ENCODE assay signal across 30 cellular contexts in genomic region chrX:132208422-132208821, GRCh38.
"Had no signal": no experiment of that assay in that cellular context is flagged by ENCODE, and none has a peak within 500 bp of the region (broad histone marks: within the 10 kb centered on the region; RNA-seq: fewer than 3 reads in every experiment).

No MANE protein-coding gene starts in this region.

- H3K27ac Mint-ChIP-seq: activated B cell treated with CpG ODN at 0.5 μM for 24 hours; activated CD4-positive, alpha-beta memory T cell treated with anti-CD3 and anti-CD28 coated beads for 36 hours; activated CD4-positive, alpha-beta T cell treated with anti-CD3 and anti-CD28 coated beads, Interleukin-2, amount 10 ng/mL, durations not matched to agents 7 days and 5 days; activated naive CD4-positive, alpha-beta T cell treated with anti-CD3 and anti-CD28 coated beads, Interleukin-2, amount 10 ng/mL, durations not matched to agents 7 days and 5 days; activated naive CD8-positive, alpha-beta T cell treated with anti-CD3 and anti-CD28 coated beads, Interleukin-2, amount 10 ng/mL, durations not matched to agents 7 days and 5 days; activated T-helper 17 cell treated with anti-CD3 and anti-CD28 coated beads, Interleukin-2, amount 50 U/mL, for 72 hours; T-helper 1 cell treated with Interleukin-12 subunit alpha and Interleukin-12 subunit beta and Interleukin-4 antibody, amounts not matched to agents 30 μg/mL and 1 μg/mL, for 36 hours had no signal

- H3K9me3 Mint-ChIP-seq: activated B cell treated with CpG ODN at 0.5 μM for 24 hours; activated CD4-positive, alpha-beta memory T cell treated with anti-CD3 and anti-CD28 coated beads for 36 hours; activated CD4-positive, alpha-beta T cell treated with anti-CD3 and anti-CD28 coated beads, Interleukin-2, amount 10 ng/mL, durations not matched to agents 7 days and 5 days; activated naive CD4-positive, alpha-beta T cell treated with anti-CD3 and anti-CD28 coated beads, Interleukin-2, amount 10 ng/mL, durations not matched to agents 7 days and 5 days; activated naive CD8-positive, alpha-beta T cell treated with anti-CD3 and anti-CD28 coated beads, Interleukin-2, amount 10 ng/mL, durations not matched to agents 7 days and 5 days; activated T-helper 17 cell treated with anti-CD3 and anti-CD28 coated beads, Interleukin-2, amount 50 U/mL, for 72 hours; T-helper 1 cell treated with Interleukin-12 subunit alpha and Interleukin-12 subunit beta and Interleukin-4 antibody, amounts not matched to agents 30 μg/mL and 1 μg/mL, for 36 hours had no signal

- H3K4me3 ChIP-seq: adrenal gland, breast epithelium, MG63, SJCRH30 had no signal

- H3K27me3 Mint-ChIP-seq: activated B cell treated with CpG ODN at 0.5 μM for 24 hours; activated CD4-positive, alpha-beta memory T cell treated with anti-CD3 and anti-CD28 coated beads for 36 hours; activated CD4-positive, alpha-beta T cell treated with anti-CD3 and anti-CD28 coated beads, Interleukin-2, amount 10 ng/mL, durations not matched to agents 7 days and 5 days; activated naive CD4-positive, alpha-beta T cell treated with anti-CD3 and anti-CD28 coated beads, Interleukin-2, amount 10 ng/mL, durations not matched to agents 7 days and 5 days; activated naive CD8-positive, alpha-beta T cell treated with anti-CD3 and anti-CD28 coated beads, Interleukin-2, amount 10 ng/mL, durations not matched to agents 7 days and 5 days; activated T-helper 17 cell treated with anti-CD3 and anti-CD28 coated beads, Interleukin-2, amount 50 U/mL, for 72 hours had no signal

- H3K4me1 ChIP-seq: breast epithelium, SJCRH30 had no signal

- H3K9ac ChIP-seq: KMS-11, SK-N-SH had no signal

- H3K9me3 ChIP-seq: adrenal gland, breast epithelium, MG63, SJCRH30, SK-N-SH had no signal

- H3K27ac ChIP-seq: adrenal gland, breast epithelium, KMS-11, SJCRH30 had no signal

- H3K9me2 ChIP-seq: SK-N-SH had no signal

- H3K27me3 ChIP-seq: adrenal gland, MG63, SJCRH30 had no signal

- H3K36me3 ChIP-seq: adrenal gland, breast epithelium had no signal

- H3K4me2 ChIP-seq: KMS-11, SK-N-SH had no signal

- H3K4me3 Mint-ChIP-seq: activated B cell treated with CpG ODN at 0.5 μM for 24 hours; activated CD4-positive, alpha-beta memory T cell treated with anti-CD3 and anti-CD28 coated beads for 36 hours; activated CD4-positive, alpha-beta T cell treated with anti-CD3 and anti-CD28 coated beads, Interleukin-2, amount 10 ng/mL, durations not matched to agents 7 days and 5 days; activated naive CD4-positive, alpha-beta T cell treated with anti-CD3 and anti-CD28 coated beads, Interleukin-2, amount 10 ng/mL, durations not matched to agents 7 days and 5 days; activated naive CD8-positive, alpha-beta T cell treated with anti-CD3 and anti-CD28 coated beads, Interleukin-2, amount 10 ng/mL, durations not matched to agents 7 days and 5 days; activated T-helper 17 cell treated with anti-CD3 and anti-CD28 coated beads, Interleukin-2, amount 50 U/mL, for 72 hours; T-helper 1 cell treated with Interleukin-12 subunit alpha and Interleukin-12 subunit beta and Interleukin-4 antibody, amounts not matched to agents 30 μg/mL and 1 μg/mL, for 36 hours had no signal

- DNase-seq: activated B cell treated with CpG ODN at 0.5 μM for 24 hours; activated CD4-positive, alpha-beta memory T cell treated with anti-CD3 and anti-CD28 coated beads for 36 hours; activated CD4-positive, alpha-beta T cell treated with anti-CD3 and anti-CD28 coated beads for 1 hour; activated CD4-positive, alpha-beta T cell treated with anti-CD3 and anti-CD28 coated beads, Interleukin-2, amount 10 ng/mL, durations not matched to agents 7 days and 5 days; activated gamma-delta T cell; activated naive CD4-positive, alpha-beta T cell treated with anti-CD3 and anti-CD28 coated beads, Interleukin-2, amount 10 ng/mL, durations not matched to agents 7 days and 5 days; activated naive CD8-positive, alpha-beta T cell treated with anti-CD3 and anti-CD28 coated beads, Interleukin-2, amount 10 ng/mL, durations not matched to agents 7 days and 5 days; activated T-cell treated with anti-CD3 and anti-CD28 coated beads for 4 hours; activated T-cell treated with anti-CD3 and anti-CD28 coated beads, Interleukin-2, amount 50 U/mL, for 48 hours; adrenal gland; anterior cingulate cortex; caudate nucleus; MG63; NCI-H1105; NCI-H1436; NCI-H1694 treated with DMSO at 0.1 percent for 48 hours; NCI-H2029 treated with DMSO at 0.1 percent for 48 hours; NCI-H345; NCI-H510A; NCI-H526 treated with DMSO at 0.1 percent for 48 hours; NCI-H82; Right ventricle myocardium superior; RPMI8226; SJCRH30; SK-N-SH; SW 1271 had no signal
